7 cellular contexts compared by ENCODE assay signal in the genomic region with DNA sequence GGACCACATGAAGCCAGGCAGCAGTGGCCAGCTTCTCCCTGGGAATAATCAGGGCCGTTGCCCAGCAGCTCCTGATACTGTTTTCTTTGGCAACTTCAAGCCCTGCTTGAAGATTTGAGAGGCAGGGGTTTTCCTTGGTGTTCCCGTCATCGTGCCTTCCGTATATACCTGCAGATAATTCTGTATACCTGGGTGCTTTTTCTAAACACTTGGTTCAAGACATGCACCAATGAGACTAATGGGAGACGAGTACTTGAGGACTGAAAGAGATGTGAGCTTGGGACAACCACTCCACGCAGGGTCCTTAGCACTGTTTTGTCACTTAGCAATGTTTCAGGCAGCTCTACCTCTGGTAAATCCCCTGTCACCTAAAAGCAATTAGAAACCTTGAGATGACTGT.
"Had no signal": no experiment of that assay in that cellular context is flagged by ENCODE, and none has a peak within 500 bp of the region (broad histone marks: within the 10 kb centered on the region; RNA-seq: fewer than 3 reads in every experiment).

No MANE protein-coding gene starts in this region.

- H3K4me2 ChIP-seq: GM23338 had no signal

- H3K4me3 ChIP-seq: GM23338 had no signal

- H2AFZ ChIP-seq: GM23338 had no signal

- FAIRE-seq: H1, H54, HTR-8/SVneo had no signal

- DNase-seq: H9, HCEC 1CT, KG1 had no signal

- ATAC-seq: GM23338 had no signal
